30 cellular contexts compared by ENCODE assay signal in genomic region chr11:26949846-26950245, GRCh38. TPM values are rescaled to one million over a fixed set of nuclear protein-coding genes. Genes with fewer than 3 reads are reported as not detected.
DNase-seq lines count a peak whose midpoint lies in the region; ATAC-seq lines count a peak whose summit lies in the region.
"Had no signal": no experiment of that assay in that cellular context is flagged by ENCODE, and none has a peak within 500 bp of the region (broad histone marks: within the 10 kb centered on the region; RNA-seq: fewer than 3 reads in every experiment).

No MANE protein-coding gene starts in this region.

- DNase-seq in ELR (ENCODE audit: low read depth) = peak; percentile 20
- DNase-seq in RPMI7951 (ENCODE audit: low read depth) = peak; percentile 34
- peak; percentile 53 for DNase-seq in fibroblast of peridontal ligament (ENCODE audit: extremely low read depth)
- peak; percentile 58 for DNase-seq in skeletal muscle cell (ENCODE audit: low read depth)
- no peak for DNase-seq in iPS-NIHi11 (ENCODE audit: low spot score)
- DNase-seq in dedifferentiated amniotic fluid mesenchymal stem cell (ENCODE audit: extremely low spot score) = no peak
- no peak for DNase-seq in cardiac septum (ENCODE audit: low spot score)
- DNase-seq: activated CD4-positive, alpha-beta T cell treated with anti-CD3 and anti-CD28 coated beads for 48 hours; activated CD8-positive, alpha-beta memory T cell treated with anti-CD3 and anti-CD28 coated beads for 24 hours; activated effector memory CD4-positive, alpha-beta T cell treated with anti-CD3 and anti-CD28 coated beads, Interleukin-2, amount 50 U/mL, for 16 hours; activated naive CD8-positive, alpha-beta T cell treated with anti-CD3 and anti-CD28 coated beads for 36 hours; CD4-positive, alpha-beta memory T cell; central memory CD4-positive, alpha-beta T cell; endodermal cell; gastrocnemius medialis; NCI-H146; NCI-H226; SJCRH30; spleen; stimulated activated CD4-positive, alpha-beta T cell treated with anti-CD3 and anti-CD28 coated beads, Interleukin-2, amount 100 ng/mL, for 24 hours; stimulated activated CD8-positive, alpha-beta memory T cell treated with anti-CD3 and anti-CD28 coated beads, Interleukin-4, amount 100 ng/mL, for 48 hours; stimulated activated naive CD8-positive, alpha-beta T cell treated with anti-CD3 and anti-CD28 coated beads, Interleukin-15, amount 100 ng/mL, for 72 hours; T-helper 9 cell; thyroid gland; uterus; WERI-Rb-1 had no signal

- intact Hi-C loops in cardiac septum (cut with DNase I) = loop anchor here (5.0 to 10.0 kb wide), 3 partner anchors 37 to 108 kb away; no protein-coding TSS in a partner anchor

- no peak for ATAC-seq in GM18873 (IDR thresholded peaks at IDR 0.05; ENCODE audit: low FRiP score, unreplicated experiment)
- ATAC-seq: gastrocnemius medialis; Panc1; pancreas; stimulated activated naive CD8-positive, alpha-beta T cell treated with anti-CD3 and anti-CD28 coated beads, Interleukin-15, amount 100 ng/mL, for 72 hours had no signal

- no peak overlapping the region for H3K4me3 ChIP-seq in skeletal muscle cell (ENCODE audit: low read depth, low read length)
- H3K4me3 ChIP-seq: gastrocnemius medialis, pancreas, SJCRH30, spleen, thyroid gland, uterus had no signal

RNA-seq across cellular contexts. Expression of gene FIBIN, which starts 44.1 kb away (rescaled TPM):
- not detected in 2 replicates for total RNA-seq in RPMI7951 (2014; rRNA removed; shearing (Covaris generic))
- total RNA-seq in cardiac septum = 15.4 TPM
- total RNA-seq: activated naive CD8-positive, alpha-beta T cell treated with anti-CD3 and anti-CD28 coated beads for 36 hours; CD4-positive, alpha-beta memory T cell; endodermal cell; lung microvascular endothelial cell had no signal

Comparison
In these comparisons a context has a peak if more than half of its experiments do, and no peak if none do; other contexts are left out.
1. DNase-seq: peak in ELR (single experiment), RPMI7951 (single experiment), fibroblast of peridontal ligament (single experiment) and skeletal muscle cell (single experiment); none in iPS-NIHi11 (single experiment), dedifferentiated amniotic fluid mesenchymal stem cell (single experiment) and cardiac septum (single experiment).
2. RNA of gene FIBIN, which starts 44.1 kb away (total RNA-seq): 15.4 TPM in cardiac septum (single experiment); not detected in RPMI7951; every median in the first group is over 10 times any median in the second.